ENCODE assay signal across 10 cellular contexts in genomic region chr16:8885674-8886592, GRCh38. TPM values are rescaled to one million over a fixed set of nuclear protein-coding genes. Genes with fewer than 3 reads are reported as not detected.
A peak's percentile ranks its signal among the peaks of the same experiment; 100 is the strongest.
DNase-seq lines count a peak whose midpoint lies in the region; ATAC-seq and TF ChIP-seq lines count a peak whose summit lies in the region.
"Had no signal": no experiment of that assay in that cellular context is flagged by ENCODE, and none has a peak within 500 bp of the region (broad histone marks: within the 10 kb centered on the region; RNA-seq: fewer than 3 reads in every experiment).

No MANE protein-coding gene starts in this region.

- H3K27ac ChIP-seq in Panc1 (ENCODE audit: low read length) = no peak overlapping the region

- H3K9me3 ChIP-seq in Panc1 (ENCODE audit: control insufficient read depth, insufficient read depth, low read depth, low read length) = no peaks in the 10 kb centered on the region

- in situ Hi-C loops in Panc1 (cut with HindIII; ENCODE audit: low pct_unique_long_range_greater_than_20kb, low sequenced_read_pairs) = no loop called here

- no TSS peak for BruUV-seq in Panc1 (replicated peaks; lab: Mats Ljungman, UMichigan)

- peak; percentile 54 for ATAC-seq in Panc1

- DNase-seq in NCI-H82 (lab: John Stamatoyannopoulos, UW) (peak; percentile 49), NCI-H82 treated with DMSO at 0.1 percent for 48 hours (lab: John Stamatoyannopoulos, UW; ENCODE audit: unreplicated experiment) (no peak), Panc1 (ENCODE audit: low read depth, low spot score) (no peak), fibroblast of gingiva (ENCODE audit: low read depth) (peak; percentile 26), renal cortical epithelial cell (ENCODE audit: low read depth) (peak; percentile 40), NCI-H2196 treated with DMSO at 0.1 percent for 48 hours (lab: John Stamatoyannopoulos, UW; ENCODE audit: unreplicated experiment) (no peak), NCI-H1930 (lab: John Stamatoyannopoulos, UW) (no peak), GDM1 (lab: John Stamatoyannopoulos, UW) (no peak)

- H3K4me3 ChIP-seq in Panc1 (ENCODE audit: low read depth in 2 of 2, low read length in 2 of 2) = no peak overlapping the region

- CTCF ChIA-PET in Panc1 (lab: Charles Lee) = interaction anchor here (0.5 kb wide), 2 partner anchors 12 to 288 kb away, joined by 3 read pairs; no protein-coding TSS in a partner anchor

- POLR2A ChIA-PET in Panc1 (lab: Charles Lee) = no interaction called here

- no peak for TF ChIP-seq CTCF in Panc1 (IDR thresholded peaks at IDR 0.05)

- H3K36me3 ChIP-seq in Panc1 (ENCODE audit: control insufficient read depth, insufficient read depth, low read length) = no peaks in the 10 kb centered on the region

- H3K4me1 ChIP-seq in Panc1 (ENCODE audit: control insufficient read depth, insufficient read depth, low read length) = peaks cover 4% of the 10 kb centered on the region; the same call in 1 of the 2 replicates

- no peaks in the 10 kb centered on the region for H3K27me3 ChIP-seq in Panc1 (ENCODE audit: control insufficient read depth, insufficient read depth, low read length)

- intact Hi-C loops in Panc1 (cut with micrococcal nuclease; ENCODE audit: unreplicated experiment) = no loop called here

RNA-seq across cellular contexts. Expression of gene LITAFD, which starts 3.8 kb away (rescaled TPM):
- total RNA-seq in Panc1 (2021; ENCODE audit: unreplicated experiment) (not detected), renal cortical epithelial cell (not detected in 2 replicates)
- not detected for polyA plus RNA-seq in Panc1 (2012; ENCODE audit: insufficient read length)
- total RNA-seq: mononuclear cell had no signal
- polyA plus RNA-seq: thymus had no signal

RNA-seq across cellular contexts. Expression of gene CARHSP1, which starts 17.1 kb away (rescaled TPM):
- total RNA-seq in Panc1 (2021; ENCODE audit: unreplicated experiment) = 158 TPM
- polyA plus RNA-seq in Panc1 (2012; ENCODE audit: insufficient read length) = 262 TPM
- total RNA-seq in renal cortical epithelial cell = 125 and 303 TPM in 2 replicates

Comparison
In these comparisons a context has a peak if more than half of its experiments do, and no peak if none do; other contexts are left out.
1. DNase-seq: peak in NCI-H82 (single experiment), fibroblast of gingiva (single experiment) and renal cortical epithelial cell (single experiment); none in NCI-H82 treated with DMSO at 0.1 percent for 48 hours (single experiment), Panc1 (single experiment), NCI-H2196 treated with DMSO at 0.1 percent for 48 hours (single experiment), NCI-H1930 (0 of 2) and GDM1 (single experiment).